ENCODE assay signal across 1 cellular context in the genomic region with DNA sequence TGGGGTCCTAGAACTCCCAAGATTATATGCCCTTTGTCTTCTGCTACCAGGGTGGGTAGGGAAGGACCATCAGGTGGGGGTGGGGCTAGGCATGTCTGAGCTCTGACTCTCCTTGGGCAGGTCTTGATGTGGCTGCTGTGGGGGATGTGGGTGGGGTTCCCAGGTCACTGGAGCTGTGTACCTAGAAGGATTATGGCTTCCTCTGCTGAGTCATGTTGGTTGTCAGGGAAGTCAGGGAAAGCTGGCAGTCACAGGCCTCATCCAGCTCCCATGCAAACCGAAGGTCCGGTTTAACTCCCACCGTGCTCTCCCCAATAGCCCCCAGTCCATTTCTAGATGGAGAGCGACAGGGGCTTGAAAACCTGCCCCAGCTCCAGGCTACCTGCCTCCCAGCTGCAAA.
TF ChIP-seq lines count a peak whose summit lies in the region.

No MANE protein-coding gene starts in this region.

TF ChIP-seq in K562, 482 proteins besides CTCF, POLR2A, EP300 and RAD21:
- TF ChIP-seq CXXC5 (CRISPR knock-in tag; IDR thresholded peaks at IDR 0.05), result 0 out of 2 replicates have a peak, but pooled peaks have one; percentile 16
- no peak for TF ChIP-seq ZNF551 (CRISPR knock-in tag; IDR thresholded peaks at IDR 0.05)
- peak; percentile 34; the same call in 1 of the 2 replicates for TF ChIP-seq MAFK (IDR thresholded peaks at IDR 0.05; ENCODE audit: low read length)
- no peak for TF ChIP-seq ADNP (tag; IDR thresholded peaks at IDR 0.05)
- peak; percentile 79 for TF ChIP-seq NFE2 (IDR thresholded peaks at IDR 0.05; ENCODE audit: low read depth)
- TF ChIP-seq ATF3 (IDR thresholded peaks at IDR 0.05), result no peak
- no peak for TF ChIP-seq ATF3 (CRISPR knock-in tag; conservative IDR thresholded peaks at IDR 0.05)
- peak; percentile 42 for TF ChIP-seq ZNF316 (IDR thresholded peaks at IDR 0.05)
- TF ChIP-seq MAFG (tag; conservative IDR thresholded peaks at IDR 0.05), result peak; percentile 62
- TF ChIP-seq NCOR1 (IDR thresholded peaks at IDR 0.05), result no peak
- TF ChIP-seq ZFX (CRISPR knock-in tag; IDR thresholded peaks at IDR 0.05), result 0 out of 2 replicates have a peak, but pooled peaks have one; percentile 23
- peak; percentile 54; the same call in 1 of the 2 replicates for TF ChIP-seq C11orf30 (IDR thresholded peaks at IDR 0.05; ENCODE audit: low read depth)
- TF ChIP-seq NCOA1 (IDR thresholded peaks at IDR 0.05; ENCODE audit: low read depth), result no peak
- no peak for TF ChIP-seq ELF2 (CRISPR knock-in tag; IDR thresholded peaks at IDR 0.05)
- TF ChIP-seq ZNF583 (CRISPR knock-in tag; IDR thresholded peaks at IDR 0.05), result no peak
